1 cellular context compared by ENCODE assay signal in the genomic region with DNA sequence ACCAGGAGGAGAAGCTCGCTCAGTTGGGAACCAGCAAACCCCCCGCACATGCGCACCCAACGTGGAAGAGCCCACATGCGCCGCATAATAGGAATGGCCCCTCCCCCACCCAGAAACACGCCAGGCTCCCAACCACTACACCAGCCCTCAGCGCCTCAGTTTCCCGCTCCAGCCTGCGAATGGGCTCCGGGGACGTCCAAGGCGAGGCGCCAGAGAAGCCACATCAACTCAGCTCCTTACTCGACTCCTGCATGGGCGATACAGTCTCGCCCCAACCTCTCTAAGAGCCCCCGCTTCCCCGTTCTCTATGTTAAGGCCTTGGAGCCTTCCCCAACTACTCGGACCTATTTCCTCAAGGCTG.
TF ChIP-seq lines count a peak whose summit lies in the region.

No MANE protein-coding gene starts in this region.

TF ChIP-seq in HepG2, 621 proteins besides CTCF, POLR2A, EP300 and RAD21 (continued from another document and continues in another):
- TF ChIP-seq DZIP1 (CRISPR knock-in tag; IDR thresholded peaks at IDR 0.05) = no peak
- TF ChIP-seq, protein P1, sequence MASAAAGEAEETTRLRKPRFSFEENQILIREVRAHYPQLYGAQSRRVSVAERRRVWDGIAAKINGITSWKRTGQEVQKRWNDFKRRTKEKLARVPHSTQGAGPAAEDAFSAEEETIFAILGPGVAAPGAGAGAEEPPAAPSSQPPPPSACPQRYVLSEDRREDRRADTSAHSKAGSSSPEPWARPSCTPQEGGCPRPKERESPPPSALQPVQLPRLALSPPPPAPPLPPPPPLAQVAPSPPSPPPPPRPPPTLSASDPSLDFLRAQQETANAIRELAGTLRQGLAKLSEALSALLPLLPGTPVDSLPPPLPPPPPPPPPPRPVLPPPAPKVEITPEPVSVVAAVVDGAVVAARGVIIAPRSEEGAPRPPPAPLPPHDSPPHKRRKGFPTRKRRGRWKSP (CRISPR knock-in tag; IDR thresholded peaks at IDR 0.05) = no peak
- TF ChIP-seq, protein P2, sequence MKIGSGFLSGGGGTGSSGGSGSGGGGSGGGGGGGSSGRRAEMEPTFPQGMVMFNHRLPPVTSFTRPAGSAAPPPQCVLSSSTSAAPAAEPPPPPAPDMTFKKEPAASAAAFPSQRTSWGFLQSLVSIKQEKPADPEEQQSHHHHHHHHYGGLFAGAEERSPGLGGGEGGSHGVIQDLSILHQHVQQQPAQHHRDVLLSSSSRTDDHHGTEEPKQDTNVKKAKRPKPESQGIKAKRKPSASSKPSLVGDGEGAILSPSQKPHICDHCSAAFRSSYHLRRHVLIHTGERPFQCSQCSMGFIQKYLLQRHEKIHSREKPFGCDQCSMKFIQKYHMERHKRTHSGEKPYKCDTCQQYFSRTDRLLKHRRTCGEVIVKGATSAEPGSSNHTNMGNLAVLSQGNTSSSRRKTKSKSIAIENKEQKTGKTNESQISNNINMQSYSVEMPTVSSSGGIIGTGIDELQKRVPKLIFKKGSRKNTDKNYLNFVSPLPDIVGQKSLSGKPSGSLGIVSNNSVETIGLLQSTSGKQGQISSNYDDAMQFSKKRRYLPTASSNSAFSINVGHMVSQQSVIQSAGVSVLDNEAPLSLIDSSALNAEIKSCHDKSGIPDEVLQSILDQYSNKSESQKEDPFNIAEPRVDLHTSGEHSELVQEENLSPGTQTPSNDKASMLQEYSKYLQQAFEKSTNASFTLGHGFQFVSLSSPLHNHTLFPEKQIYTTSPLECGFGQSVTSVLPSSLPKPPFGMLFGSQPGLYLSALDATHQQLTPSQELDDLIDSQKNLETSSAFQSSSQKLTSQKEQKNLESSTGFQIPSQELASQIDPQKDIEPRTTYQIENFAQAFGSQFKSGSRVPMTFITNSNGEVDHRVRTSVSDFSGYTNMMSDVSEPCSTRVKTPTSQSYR (CRISPR knock-in tag; IDR thresholded peaks at IDR 0.05; ENCODE audit: borderline replicate concordance) = peak; percentile 97
- TF ChIP-seq, protein P3, sequence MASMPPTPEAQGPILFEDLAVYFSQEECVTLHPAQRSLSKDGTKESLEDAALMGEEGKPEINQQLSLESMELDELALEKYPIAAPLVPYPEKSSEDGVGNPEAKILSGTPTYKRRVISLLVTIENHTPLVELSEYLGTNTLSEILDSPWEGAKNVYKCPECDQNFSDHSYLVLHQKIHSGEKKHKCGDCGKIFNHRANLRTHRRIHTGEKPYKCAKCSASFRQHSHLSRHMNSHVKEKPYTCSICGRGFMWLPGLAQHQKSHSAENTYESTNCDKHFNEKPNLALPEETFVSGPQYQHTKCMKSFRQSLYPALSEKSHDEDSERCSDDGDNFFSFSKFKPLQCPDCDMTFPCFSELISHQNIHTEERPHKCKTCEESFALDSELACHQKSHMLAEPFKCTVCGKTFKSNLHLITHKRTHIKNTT (CRISPR knock-in tag; IDR thresholded peaks at IDR 0.05) = no peak
- TF ChIP-seq, protein P4, sequence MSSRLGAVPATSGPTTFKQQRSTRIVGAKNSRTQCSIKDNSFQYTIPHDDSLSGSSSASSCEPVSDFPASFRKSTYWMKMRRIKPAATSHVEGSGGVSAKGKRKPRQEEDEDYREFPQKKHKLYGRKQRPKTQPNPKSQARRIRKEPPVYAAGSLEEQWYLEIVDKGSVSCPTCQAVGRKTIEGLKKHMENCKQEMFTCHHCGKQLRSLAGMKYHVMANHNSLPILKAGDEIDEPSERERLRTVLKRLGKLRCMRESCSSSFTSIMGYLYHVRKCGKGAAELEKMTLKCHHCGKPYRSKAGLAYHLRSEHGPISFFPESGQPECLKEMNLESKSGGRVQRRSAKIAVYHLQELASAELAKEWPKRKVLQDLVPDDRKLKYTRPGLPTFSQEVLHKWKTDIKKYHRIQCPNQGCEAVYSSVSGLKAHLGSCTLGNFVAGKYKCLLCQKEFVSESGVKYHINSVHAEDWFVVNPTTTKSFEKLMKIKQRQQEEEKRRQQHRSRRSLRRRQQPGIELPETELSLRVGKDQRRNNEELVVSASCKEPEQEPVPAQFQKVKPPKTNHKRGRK (CRISPR knock-in tag; IDR thresholded peaks at IDR 0.05) = no peak
- TF ChIP-seq MXI1 (IDR thresholded peaks at IDR 0.05; ENCODE audit: borderline replicate concordance, low read depth, low read length) = peak; percentile 82; the same call in 1 of the 3 replicates
- no peak for TF ChIP-seq FOSL1 (CRISPR knock-in tag; IDR thresholded peaks at IDR 0.05; ENCODE audit: borderline replicate concordance)
- TF ChIP-seq DNMT3B (CRISPR knock-in tag; conservative IDR thresholded peaks at IDR 0.05) = peak; percentile 49; the same call in 1 of the 2 replicates
- no peak for TF ChIP-seq SMAD1 (CRISPR knock-in tag; IDR thresholded peaks at IDR 0.05; ENCODE audit: borderline replicate concordance, low read depth)
- TF ChIP-seq, protein P5, sequence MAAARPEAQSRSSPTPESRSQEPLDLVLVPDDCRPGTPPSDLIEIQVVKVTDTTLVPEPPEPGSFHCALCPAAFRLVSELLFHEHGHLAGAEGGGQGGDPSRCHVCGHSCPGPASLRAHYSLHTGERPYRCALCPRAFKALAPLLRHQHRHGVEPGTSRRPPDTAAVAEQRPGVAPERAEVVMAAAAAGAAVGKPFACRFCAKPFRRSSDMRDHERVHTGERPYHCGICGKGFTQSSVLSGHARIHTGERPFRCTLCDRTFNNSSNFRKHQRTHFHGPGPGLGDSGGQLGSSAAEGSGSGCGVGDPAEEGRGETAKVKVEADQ (CRISPR knock-in tag; IDR thresholded peaks at IDR 0.05; ENCODE audit: borderline replicate concordance) = no peak; the same call in 1 of the 2 replicates
- no peak for TF ChIP-seq HMG20A (CRISPR knock-in tag; IDR thresholded peaks at IDR 0.05; ENCODE audit: borderline replicate concordance)
- no peak for TF ChIP-seq TCF7 (IDR thresholded peaks at IDR 0.05; ENCODE audit: low read depth)
- TF ChIP-seq ZNF660 (CRISPR knock-in tag; IDR thresholded peaks at IDR 0.05; ENCODE audit: borderline replicate concordance, low read depth) = no peak
- TF ChIP-seq RBM39 (IDR thresholded peaks at IDR 0.05; ENCODE audit: low read depth, low read length, poor library complexity, severe bottlenecking) = peak; percentile 91
- no peak for TF ChIP-seq ZNF547 (CRISPR knock-in tag; IDR thresholded peaks at IDR 0.05)
- no peak for TF ChIP-seq CBX2 (IDR thresholded peaks at IDR 0.05; ENCODE audit: low read depth, low read length)
- no peak for TF ChIP-seq CBX2 (CRISPR knock-in tag; IDR thresholded peaks at IDR 0.05; ENCODE audit: low read depth)
- no peak for TF ChIP-seq ZNF639 (CRISPR knock-in tag; conservative IDR thresholded peaks at IDR 0.05)
- TF ChIP-seq ZNF558 (CRISPR knock-in tag; IDR thresholded peaks at IDR 0.05; ENCODE audit: borderline replicate concordance) = no peak; the same call in 1 of the 2 replicates
- no peak for TF ChIP-seq ZNF180 (CRISPR knock-in tag; IDR thresholded peaks at IDR 0.05; ENCODE audit: borderline replicate concordance, low read depth)
- no peak for TF ChIP-seq NR2F2 (IDR thresholded peaks at IDR 0.05; ENCODE audit: borderline replicate concordance, low read depth)
- no peak for TF ChIP-seq HES4 (CRISPR knock-in tag; IDR thresholded peaks at IDR 0.05; ENCODE audit: borderline replicate concordance)
- TF ChIP-seq AGO1 (IDR thresholded peaks at IDR 0.05; ENCODE audit: low read depth, low read length, poor library complexity, severe bottlenecking) = peak; percentile 85
- TF ChIP-seq ZNF136 (CRISPR knock-in tag; IDR thresholded peaks at IDR 0.05; ENCODE audit: low read depth) = 0 out of 2 replicates have a peak, but pooled peaks have one; percentile 5
- TF ChIP-seq ZNF124 (CRISPR knock-in tag; IDR thresholded peaks at IDR 0.05) = no peak
- TF ChIP-seq MAZ (IDR thresholded peaks at IDR 0.05; ENCODE audit: borderline replicate concordance, low read depth, low read length) = no peak
- 0 out of 2 replicates have a peak, but pooled peaks have one; percentile 2 for TF ChIP-seq MAZ (CRISPR knock-in tag; IDR thresholded peaks at IDR 0.05; ENCODE audit: low read depth)
- no peak; the same call in 1 of the 2 replicates for TF ChIP-seq ZFYVE20 (CRISPR knock-in tag; IDR thresholded peaks at IDR 0.05; ENCODE audit: borderline replicate concordance, low read depth)
- TF ChIP-seq ZBTB1 (CRISPR knock-in tag; IDR thresholded peaks at IDR 0.05; ENCODE audit: borderline replicate concordance) = no peak
- peak; percentile 2; the same call in 1 of the 2 replicates for TF ChIP-seq TIGD3 (CRISPR knock-in tag; IDR thresholded peaks at IDR 0.05; ENCODE audit: borderline replicate concordance)
- no peak for TF ChIP-seq ZNF792 (CRISPR knock-in tag; IDR thresholded peaks at IDR 0.05)
- TF ChIP-seq NR2F1 (CRISPR knock-in tag; IDR thresholded peaks at IDR 0.05) = no peak
- TF ChIP-seq, protein P6, sequence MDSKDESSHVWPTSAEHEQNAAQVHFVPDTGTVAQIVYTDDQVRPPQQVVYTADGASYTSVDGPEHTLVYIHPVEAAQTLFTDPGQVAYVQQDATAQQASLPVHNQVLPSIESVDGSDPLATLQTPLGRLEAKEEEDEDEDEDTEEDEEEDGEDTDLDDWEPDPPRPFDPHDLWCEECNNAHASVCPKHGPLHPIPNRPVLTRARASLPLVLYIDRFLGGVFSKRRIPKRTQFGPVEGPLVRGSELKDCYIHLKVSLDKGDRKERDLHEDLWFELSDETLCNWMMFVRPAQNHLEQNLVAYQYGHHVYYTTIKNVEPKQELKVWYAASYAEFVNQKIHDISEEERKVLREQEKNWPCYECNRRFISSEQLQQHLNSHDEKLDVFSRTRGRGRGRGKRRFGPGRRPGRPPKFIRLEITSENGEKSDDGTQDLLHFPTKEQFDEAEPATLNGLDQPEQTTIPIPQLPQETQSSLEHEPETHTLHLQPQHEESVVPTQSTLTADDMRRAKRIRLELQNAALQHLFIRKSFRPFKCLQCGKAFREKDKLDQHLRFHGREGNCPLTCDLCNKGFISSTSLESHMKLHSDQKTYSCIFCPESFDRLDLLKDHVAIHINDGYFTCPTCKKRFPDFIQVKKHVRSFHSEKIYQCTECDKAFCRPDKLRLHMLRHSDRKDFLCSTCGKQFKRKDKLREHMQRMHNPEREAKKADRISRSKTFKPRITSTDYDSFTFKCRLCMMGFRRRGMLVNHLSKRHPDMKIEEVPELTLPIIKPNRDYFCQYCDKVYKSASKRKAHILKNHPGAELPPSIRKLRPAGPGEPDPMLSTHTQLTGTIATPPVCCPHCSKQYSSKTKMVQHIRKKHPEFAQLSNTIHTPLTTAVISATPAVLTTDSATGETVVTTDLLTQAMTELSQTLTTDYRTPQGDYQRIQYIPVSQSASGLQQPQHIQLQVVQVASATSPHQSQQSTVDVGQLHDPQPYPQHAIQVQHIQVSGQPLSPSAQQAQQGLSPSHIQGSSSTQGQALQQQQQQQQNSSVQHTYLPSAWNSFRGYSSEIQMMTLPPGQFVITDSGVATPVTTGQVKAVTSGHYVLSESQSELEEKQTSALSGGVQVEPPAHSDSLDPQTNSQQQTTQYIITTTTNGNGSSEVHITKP (CRISPR knock-in tag; IDR thresholded peaks at IDR 0.05; ENCODE audit: low read depth) = peak; percentile 79
- TF ChIP-seq, protein P7, sequence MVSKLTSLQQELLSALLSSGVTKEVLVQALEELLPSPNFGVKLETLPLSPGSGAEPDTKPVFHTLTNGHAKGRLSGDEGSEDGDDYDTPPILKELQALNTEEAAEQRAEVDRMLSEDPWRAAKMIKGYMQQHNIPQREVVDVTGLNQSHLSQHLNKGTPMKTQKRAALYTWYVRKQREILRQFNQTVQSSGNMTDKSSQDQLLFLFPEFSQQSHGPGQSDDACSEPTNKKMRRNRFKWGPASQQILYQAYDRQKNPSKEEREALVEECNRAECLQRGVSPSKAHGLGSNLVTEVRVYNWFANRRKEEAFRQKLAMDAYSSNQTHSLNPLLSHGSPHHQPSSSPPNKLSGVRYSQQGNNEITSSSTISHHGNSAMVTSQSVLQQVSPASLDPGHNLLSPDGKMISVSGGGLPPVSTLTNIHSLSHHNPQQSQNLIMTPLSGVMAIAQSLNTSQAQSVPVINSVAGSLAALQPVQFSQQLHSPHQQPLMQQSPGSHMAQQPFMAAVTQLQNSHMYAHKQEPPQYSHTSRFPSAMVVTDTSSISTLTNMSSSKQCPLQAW (CRISPR knock-in tag; IDR thresholded peaks at IDR 0.05) = peak; percentile 23; the same call in 1 of the 2 replicates
- no peak for TF ChIP-seq CREB3 (CRISPR knock-in tag; IDR thresholded peaks at IDR 0.05)
- TF ChIP-seq MTA1 (CRISPR knock-in tag; IDR thresholded peaks at IDR 0.05; ENCODE audit: borderline replicate concordance) = no peak; the same call in 1 of the 2 replicates
- TF ChIP-seq KAT8 (CRISPR knock-in tag; IDR thresholded peaks at IDR 0.05) = no peak
